1 cellular context compared by ENCODE assay signal in genomic region chr1:29043270-29043971, GRCh38.
TF ChIP-seq lines count a peak whose summit lies in the region.

No MANE protein-coding gene starts in this region.

TF ChIP-seq in HepG2, 621 proteins besides CTCF, POLR2A, EP300 and RAD21 (continued from another document):
- TF ChIP-seq ZNF704 (CRISPR knock-in tag; IDR thresholded peaks at IDR 0.05; ENCODE audit: borderline replicate concordance) (no peak), ARNT (IDR thresholded peaks at IDR 0.05) (no peak)
- TF ChIP-seq, protein P1, sequence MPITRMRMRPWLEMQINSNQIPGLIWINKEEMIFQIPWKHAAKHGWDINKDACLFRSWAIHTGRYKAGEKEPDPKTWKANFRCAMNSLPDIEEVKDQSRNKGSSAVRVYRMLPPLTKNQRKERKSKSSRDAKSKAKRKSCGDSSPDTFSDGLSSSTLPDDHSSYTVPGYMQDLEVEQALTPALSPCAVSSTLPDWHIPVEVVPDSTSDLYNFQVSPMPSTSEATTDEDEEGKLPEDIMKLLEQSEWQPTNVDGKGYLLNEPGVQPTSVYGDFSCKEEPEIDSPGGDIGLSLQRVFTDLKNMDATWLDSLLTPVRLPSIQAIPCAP (CRISPR knock-in tag; IDR thresholded peaks at IDR 0.05; ENCODE audit: low read depth) = no peak
- TF ChIP-seq, protein P2, sequence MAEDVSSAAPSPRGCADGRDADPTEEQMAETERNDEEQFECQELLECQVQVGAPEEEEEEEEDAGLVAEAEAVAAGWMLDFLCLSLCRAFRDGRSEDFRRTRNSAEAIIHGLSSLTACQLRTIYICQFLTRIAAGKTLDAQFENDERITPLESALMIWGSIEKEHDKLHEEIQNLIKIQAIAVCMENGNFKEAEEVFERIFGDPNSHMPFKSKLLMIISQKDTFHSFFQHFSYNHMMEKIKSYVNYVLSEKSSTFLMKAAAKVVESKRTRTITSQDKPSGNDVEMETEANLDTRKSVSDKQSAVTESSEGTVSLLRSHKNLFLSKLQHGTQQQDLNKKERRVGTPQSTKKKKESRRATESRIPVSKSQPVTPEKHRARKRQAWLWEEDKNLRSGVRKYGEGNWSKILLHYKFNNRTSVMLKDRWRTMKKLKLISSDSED (CRISPR knock-in tag; IDR thresholded peaks at IDR 0.05) = no peak
